In genomic region chr1:76330993-76331603, GRCh38 we compare ENCODE assay signal across 8 cellular contexts.
DNase-seq lines count a peak whose midpoint lies in the region; ATAC-seq, FAIRE-seq and TF ChIP-seq lines count a peak whose summit lies in the region.

No MANE protein-coding gene starts in this region.

- H3F3A ChIP-seq in GM23248 (ENCODE audit: insufficient read depth), result no peaks in the 10 kb centered on the region

- ATAC-seq in GM12878, result peak; percentile 90

- H4K20me1 ChIP-seq in GM23248 (ENCODE audit: insufficient read depth) (no peaks in the 10 kb centered on the region), GM12878 (ENCODE audit: control insufficient read depth, insufficient read depth) (no peaks in the 10 kb centered on the region)

- H2AFZ ChIP-seq in GM23248 (0 out of 2 replicates have a peak overlapping the region, but pooled peaks have one; percentile 39), GM12878 (ENCODE audit: control insufficient read depth, low read depth, low read length) (no peak overlapping the region)

- RAD21 ChIA-PET in GM12878 (lab: Charles Lee; ENCODE audit: unreplicated experiment), result interaction anchor here (0.8 to 2.9 kb wide), 6 partner anchors 13 to 797 kb away, joined by 3 to 7 read pairs (median 4); no protein-coding TSS in a partner anchor

- in situ Hi-C loops in GM23248 (cut with MboI) (loop anchor here (10.0 kb wide), 1 partner anchor 804 kb away; no protein-coding TSS in a partner anchor), GM12878 (cut with MboI) (loop anchor here (10.0 kb wide), 1 partner anchor 814 kb away; no protein-coding TSS in a partner anchor)

- H3K4me2 ChIP-seq in GM23248 (ENCODE audit: unreplicated experiment), result no peak overlapping the region
- H3K4me2 ChIP-seq in GM12878 (ENCODE audit: control insufficient read depth, insufficient read depth), result no peak overlapping the region

- TF ChIP-seq CTCF in Peyer's patch (IDR thresholded peaks at IDR 0.05) (peak; percentile 55 to 90 (median 85)), GM12878 (IDR thresholded peaks at IDR 0.05 in 2 of 3, conservative IDR thresholded peaks at IDR 0.05 in 1 of 3; ENCODE audit: control insufficient read depth in 2 of 3, extremely low read depth in 1 of 3, insufficient read depth in 1 of 3, low read depth in 3 of 3, low read length in 3 of 3) (peak; percentile 83 to 89 (median 89))

- no peaks in the 10 kb centered on the region for H3K9me2 ChIP-seq in GM23248 (ENCODE audit: insufficient read depth)

- peak; percentile 85 for TF ChIP-seq RAD21 in GM12878 (IDR thresholded peaks at IDR 0.05; ENCODE audit: insufficient read depth, low read depth, low read length)

- SMC1A ChIA-PET in GM12878 (lab: Charles Lee; ENCODE audit: uncharacterized antibody, unreplicated experiment), result interaction anchor here (0.7 to 3.0 kb wide), 11 partner anchors 193 to 815 kb away, joined by 3 to 20 read pairs (median 4); no protein-coding TSS in a partner anchor

- H3K9ac ChIP-seq in GM23248, result no peak overlapping the region
- H3K9ac ChIP-seq in GM12878 (ENCODE audit: control insufficient read depth, insufficient read depth, low read length), result no peak overlapping the region

- POLR2A ChIA-PET in GM12878 (lab: Charles Lee), result interaction anchor here (0.6 kb wide), 1 partner anchor 66 kb away, joined by 3 read pairs; no protein-coding TSS in a partner anchor

- H3K27me3 ChIP-seq in GM23248 (replicated peaks; ENCODE audit: insufficient read depth) (no peaks in the 10 kb centered on the region), Peyer's patch (no peaks in the 10 kb centered on the region), GM12878 (replicated peaks in 1 of 2; ENCODE audit: control insufficient read depth in 2 of 2, insufficient read depth in 2 of 2, low read length in 1 of 2) (no peaks in the 10 kb centered on the region)

- WGBS in GM23248 (ENCODE audit: low coverage in 1 of 2, low lambda C conversion rate in 2 of 2, missing lambda C conversion rate in 2 of 2), 2 experiments, result 29 to 32% methylated on average over 3 of the region's 3 CpGs
- WGBS in GM12878 (ENCODE audit: insufficient coverage, insufficient replicate concordance, low lambda C conversion rate, missing lambda C conversion rate), result 0% methylated on average over 3 of the region's 3 CpGs

- no peak overlapping the region for H3K27ac ChIP-seq in GM23248
- no peak overlapping the region for H3K27ac ChIP-seq in Peyer's patch
- no peak overlapping the region for H3K27ac ChIP-seq in GM12878 (ENCODE audit: control insufficient read depth, insufficient read depth)

- H3K9me3 ChIP-seq in GM23248 (ENCODE audit: low read depth) (no peaks in the 10 kb centered on the region), Peyer's patch (no peaks in the 10 kb centered on the region), GM12878 (replicated peaks; ENCODE audit: control insufficient read depth, insufficient read depth, low read length) (no peaks in the 10 kb centered on the region)

- CTCF ChIA-PET in GM12878 (lab: Yijun Ruan, JAX), result interaction anchor here (0.6 to 2.3 kb wide), 13 partner anchors 10 to 1783 kb away, joined by 3 to 11 read pairs (median 4); no protein-coding TSS in a partner anchor

- TF ChIP-seq EP300 in GM12878 (IDR thresholded peaks at IDR 0.05; ENCODE audit: borderline replicate concordance in 1 of 2, control insufficient read depth in 1 of 2, low read depth in 2 of 2, low read length in 2 of 2), result no peak

- intact Hi-C loops in GM12878 (cut with micrococcal nuclease; ENCODE audit: unreplicated experiment), result loop anchor here (2.0 to 10.0 kb wide), 6 partner anchors 176 to 811 kb away; partner anchors contain the start of gene ST6GALNAC5

- DNase-seq in SIG-M5 treated with dmso at 0.1 percent for 504 hours (lab: John Stamatoyannopoulos, UW; ENCODE audit: unreplicated experiment) (peak; percentile 24), SIG-M5 (lab: John Stamatoyannopoulos, UW) (no peak), GM23248 (peak; percentile 79), KG1 (lab: John Stamatoyannopoulos, UW) (peak; percentile 28), Peyer's patch (peak in 2 of 3 donors; percentile 18 to 78), GM12878 (ENCODE audit: low read depth, low spot score) (no peak), iPS-NIHi11 (ENCODE audit: low spot score) (peak; percentile 59)
- peak; percentile 30 to 31 for DNase-seq in stimulated activated CD4-positive, alpha-beta T cell treated with anti-CD3 and anti-CD28 coated beads, Interleukin-2, amount 100 ng/mL, for 24 hours

- H3K79me2 ChIP-seq in GM23248 (ENCODE audit: insufficient read depth) (no peaks in the 10 kb centered on the region), GM12878 (ENCODE audit: control insufficient read depth, insufficient read depth, low read length) (no peaks in the 10 kb centered on the region)

- H3K4me3 ChIP-seq in GM23248 (no peak overlapping the region), Peyer's patch (no peak overlapping the region), GM12878 (no peak overlapping the region)

- BruUV-seq in GM12878 (replicated peaks; lab: Mats Ljungman, UMichigan), result no TSS peak

- H3K4me1 ChIP-seq in GM23248 (ENCODE audit: insufficient read depth), result no peaks in the 10 kb centered on the region
- no peaks in the 10 kb centered on the region for H3K4me1 ChIP-seq in Peyer's patch
- H3K4me1 ChIP-seq in GM12878 (ENCODE audit: control insufficient read depth, insufficient read depth, low read length), result no peaks in the 10 kb centered on the region

- TF ChIP-seq POLR2A in Peyer's patch (IDR thresholded peaks at IDR 0.05) (no peak), GM12878 (IDR thresholded peaks at IDR 0.05; ENCODE audit: low read depth, low read length) (no peak)

- peak; percentile 94 for FAIRE-seq in GM12878 (lab: Jason Lieb, UNC)

- H3K36me3 ChIP-seq in GM23248 (ENCODE audit: low read depth) (no peaks in the 10 kb centered on the region), Peyer's patch (no peaks in the 10 kb centered on the region), GM12878 (ENCODE audit: control insufficient read depth in 2 of 2, insufficient read depth in 2 of 2, low read length in 1 of 2) (no peaks in the 10 kb centered on the region)

TF ChIP-seq in GM12878, 131 proteins besides CTCF, POLR2A, EP300 and RAD21:
- TF ChIP-seq ZNF687 (IDR thresholded peaks at IDR 0.05) (no peak), PKNOX1 (IDR thresholded peaks at IDR 0.05) (no peak), GABPA (IDR thresholded peaks at IDR 0.05; ENCODE audit: low read depth) (no peak), POU2F2 (IDR thresholded peaks at IDR 0.05; ENCODE audit: borderline replicate concordance, low read depth, low read length) (peak; percentile 80; the same call in 1 of the 3 replicates), SMC3 (IDR thresholded peaks at IDR 0.05; ENCODE audit: borderline replicate concordance, low read length) (peak; percentile 90)

Comparison
In these comparisons a context has a peak if more than half of its experiments do, and no peak if none do; other contexts are left out.
1. DNase-seq: peak in SIG-M5 treated with dmso at 0.1 percent for 504 hours (single experiment), GM23248 (single experiment), KG1 (single experiment), Peyer's patch (2 of 3), iPS-NIHi11 (single experiment) and stimulated activated CD4-positive, alpha-beta T cell treated with anti-CD3 and anti-CD28 coated beads, Interleukin-2, amount 100 ng/mL, for 24 hours (2 of 2); none in SIG-M5 (single experiment) and GM12878 (single experiment).